1 cellular context compared by ENCODE assay signal in the genomic region with DNA sequence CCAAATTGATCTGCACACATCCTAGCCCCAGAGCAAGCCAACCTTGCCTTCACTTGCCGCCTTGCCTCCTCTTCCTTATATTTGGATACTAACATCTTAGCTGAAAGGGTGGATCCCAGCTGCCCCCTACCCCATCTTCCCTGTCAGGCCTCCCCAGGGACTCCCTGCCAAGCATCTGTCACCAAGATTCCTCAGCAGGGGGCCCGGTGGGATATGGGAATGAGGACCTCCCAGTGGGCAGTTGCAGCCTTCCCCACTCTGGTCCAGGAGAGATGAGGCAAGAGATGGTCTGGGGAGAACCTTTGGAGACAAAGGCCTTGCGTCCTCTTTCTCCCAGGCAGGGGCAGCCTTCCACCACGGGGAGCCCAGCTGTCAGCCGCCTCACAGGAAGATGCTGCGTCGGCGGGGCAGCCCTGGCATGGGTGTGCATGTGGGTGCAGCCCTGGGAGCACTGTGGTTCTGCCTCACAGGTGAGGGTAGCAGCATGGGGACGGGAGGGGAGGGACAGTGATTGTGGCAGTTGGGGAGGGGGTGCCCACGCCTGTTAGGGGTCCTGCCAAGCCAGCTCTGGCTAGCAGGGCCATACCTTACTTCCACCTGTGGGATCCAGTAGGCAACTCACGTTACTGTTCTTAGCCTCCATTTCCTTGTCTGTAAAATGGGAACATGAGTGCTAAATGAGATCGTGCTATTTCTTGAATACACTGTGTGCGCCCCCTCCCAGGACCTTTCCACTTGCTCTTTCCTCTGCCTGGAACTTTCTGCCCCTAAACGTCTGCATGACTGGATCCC.
A peak's percentile ranks its signal among the peaks of the same experiment; 100 is the strongest.
TF ChIP-seq lines count a peak whose summit lies in the region.

No MANE protein-coding gene starts in this region.

TF ChIP-seq in HepG2, 621 proteins besides CTCF, POLR2A, EP300 and RAD21:
- TF ChIP-seq NFE2 (CRISPR knock-in tag; IDR thresholded peaks at IDR 0.05) (no peak), ZNF629 (CRISPR knock-in tag; conservative IDR thresholded peaks at IDR 0.05) (peak; percentile 86), ZMYM3 (CRISPR knock-in tag; IDR thresholded peaks at IDR 0.05) (peak; percentile 31; the same call in 1 of the 2 replicates)
